ENCODE assay signal across 7 cellular contexts in genomic region chr9:137034709-137035506, GRCh38. TPM values are rescaled to one million over a fixed set of nuclear protein-coding genes. Genes with fewer than 3 reads are reported as not detected.
DNase-seq lines count a peak whose midpoint lies in the region; FAIRE-seq and TF ChIP-seq lines count a peak whose summit lies in the region.

No MANE protein-coding gene starts in this region.

- DNase-seq in GM18507 (ENCODE audit: extremely low spot score, insufficient read length, low read depth) (peak; percentile 87), HTR-8/SVneo (ENCODE audit: insufficient read length, low spot score) (peak; percentile 86)
- peak; percentile 76 for DNase-seq in activated CD8-positive, alpha-beta memory T cell treated with anti-CD3 and anti-CD28 coated beads, Interleukin-2, amount 50 U/mL, for 1 hour (ENCODE audit: extremely low read depth)
- DNase-seq in stimulated activated CD8-positive, alpha-beta memory T cell treated with anti-CD3 and anti-CD28 coated beads, Interleukin-15, amount 100 ng/mL, for 48 hours (ENCODE audit: low read depth in 2 of 2): peak; percentile 74 to 77

- FAIRE-seq in GM18507 (lab: Jason Lieb, UNC): peak; percentile 91
- FAIRE-seq in HTR-8/SVneo (lab: Jason Lieb, UNC): peak; percentile 79

- H3K9me2 ChIP-seq in OCI-LY1 (ENCODE audit: low read depth, low read length): no peaks in the 10 kb centered on the region

- H3K36me3 ChIP-seq in OCI-LY1 (ENCODE audit: insufficient read depth, low read length): no peaks in the 10 kb centered on the region
- peaks cover 3% of the 10 kb centered on the region for H3K36me3 ChIP-seq in endocrine pancreas (ENCODE audit: control insufficient read depth, insufficient read depth, low read length)

- H3K4me2 ChIP-seq in OCI-LY1 (ENCODE audit: low read length): no peak overlapping the region

- TF ChIP-seq CTCF in OCI-LY1 (IDR thresholded peaks at IDR 0.05; ENCODE audit: low read length): peak; percentile 88

- no peaks in the 10 kb centered on the region for H3K79me2 ChIP-seq in OCI-LY1 (ENCODE audit: insufficient read depth, low read length)

- H3K27me3 ChIP-seq in OCI-LY1 (ENCODE audit: insufficient read depth, low read length) (peaks cover 13% of the 10 kb centered on the region), endocrine pancreas (ENCODE audit: control insufficient read depth, insufficient read depth, low read length) (no peaks in the 10 kb centered on the region), mononuclear cell (ENCODE audit: insufficient read depth, low read length) (no peaks in the 10 kb centered on the region)

- H2AFZ ChIP-seq in OCI-LY1 (ENCODE audit: low read length): no peak overlapping the region

- no peaks in the 10 kb centered on the region for H4K20me1 ChIP-seq in OCI-LY1 (ENCODE audit: insufficient read depth, low read length)

- H3K9ac ChIP-seq in OCI-LY1 (ENCODE audit: low read length) (no peak overlapping the region), endocrine pancreas (ENCODE audit: control insufficient read depth, insufficient read depth, low read length) (peak overlapping the region; percentile 38)

- no peaks in the 10 kb centered on the region for H3K4me1 ChIP-seq in OCI-LY1 (ENCODE audit: insufficient read depth, low read length, severe bottlenecking)
- H3K4me1 ChIP-seq in endocrine pancreas (ENCODE audit: control insufficient read depth, insufficient read depth, low read length): no peaks in the 10 kb centered on the region
- H3K4me1 ChIP-seq in mononuclear cell (ENCODE audit: insufficient read depth, low read length): peaks cover 59% of the 10 kb centered on the region

- no peaks in the 10 kb centered on the region for H3F3A ChIP-seq in OCI-LY1 (ENCODE audit: insufficient read depth, low read length)

- H3K9me3 ChIP-seq in OCI-LY1 (ENCODE audit: low read length) (no peaks in the 10 kb centered on the region), endocrine pancreas (ENCODE audit: control insufficient read depth, low read length) (no peaks in the 10 kb centered on the region), mononuclear cell (ENCODE audit: low read depth, low read length) (no peaks in the 10 kb centered on the region)

- H3K4me3 ChIP-seq in OCI-LY1 (ENCODE audit: low read depth, low read length, poor library complexity, severe bottlenecking) (no peak overlapping the region), endocrine pancreas (ENCODE audit: control insufficient read depth, insufficient read depth, low read length) (no peak overlapping the region), mononuclear cell (ENCODE audit: low read length) (peak overlapping the region; percentile 15)

- H3K27ac ChIP-seq in OCI-LY1 (ENCODE audit: low read depth, low read length, poor library complexity, severe bottlenecking): no peak overlapping the region

RNA-seq across cellular contexts. Expression of gene FUT7, which starts 3.0 kb away (rescaled TPM):
- 2.6 TPM for total RNA-seq in mononuclear cell

RNA-seq across cellular contexts. Expression of gene ABCA2, which starts 6.9 kb away (rescaled TPM):
- total RNA-seq in mononuclear cell: 14.7 TPM

RNA-seq across cellular contexts. Expression of gene NPDC1, which starts 11.1 kb away (rescaled TPM):
- 2.5 TPM for total RNA-seq in mononuclear cell

RNA-seq across cellular contexts. Expression of gene ENTPD2, which starts 19.0 kb away (rescaled TPM):
- total RNA-seq in mononuclear cell: not detected

RNA-seq across cellular contexts. Expression of gene SAPCD2, which starts 35.4 kb away (rescaled TPM):
- 3.3 TPM for total RNA-seq in mononuclear cell
